ENCODE assay signal across 11 cellular contexts in genomic region chr11:14381968-14382367, GRCh38. TPM values are rescaled to one million over a fixed set of nuclear protein-coding genes. Genes with fewer than 3 reads are reported as not detected.
DNase-seq lines count a peak whose midpoint lies in the region; ATAC-seq and TF ChIP-seq lines count a peak whose summit lies in the region.
"Had no signal": no experiment of that assay in that cellular context is flagged by ENCODE, and none has a peak within 500 bp of the region (broad histone marks: within the 10 kb centered on the region; RNA-seq: fewer than 3 reads in every experiment).

No MANE protein-coding gene starts in this region.

- peak overlapping the region in 1 of 2 donors; percentile 60 for H3K27ac Mint-ChIP-seq in natural killer cell treated with Interleukin-12 subunit alpha and Interleukin-12 subunit beta and Interleukin-15 and Interleukin-18, amount 100 ng/mL, for 72 hours
- no peak overlapping the region for H3K27ac Mint-ChIP-seq in natural killer cell
- H3K27ac Mint-ChIP-seq in activated T-helper 1 cell treated with anti-CD3 and anti-CD28 coated beads, Interleukin-12 subunit alpha, Interleukin-12 subunit beta, Interleukin-2, Interleukin-4 antibody, amounts not matched to agents 30 ng/mL and 10 ng/mL and 1 ng/mL, durations not matched to agents 14 hours and 24 hours and 36 hours = no peak overlapping the region
- H3K27ac Mint-ChIP-seq in naive thymus-derived CD8-positive, alpha-beta T cell = no peak overlapping the region

- H3K27me3 ChIP-seq in aorta (ENCODE audit: control insufficient read depth in 1 of 2, insufficient read depth in 2 of 2, low read length in 1 of 2) = no peaks in the 10 kb centered on the region

- H3K27ac ChIP-seq in aorta (ENCODE audit: low read depth in 1 of 2, low read length in 2 of 2) = no peak overlapping the region

- POLR2A ChIA-PET in naive thymus-derived CD8-positive, alpha-beta T cell (lab: Charles Lee) = no interaction called here

- H3K36me3 Mint-ChIP-seq in natural killer cell treated with Interleukin-12 subunit alpha and Interleukin-12 subunit beta and Interleukin-15 and Interleukin-18, amount 100 ng/mL, for 72 hours = no peaks in the 10 kb centered on the region
- no peaks in the 10 kb centered on the region for H3K36me3 Mint-ChIP-seq in natural killer cell
- H3K36me3 Mint-ChIP-seq in activated T-helper 1 cell treated with anti-CD3 and anti-CD28 coated beads, Interleukin-12 subunit alpha, Interleukin-12 subunit beta, Interleukin-2, Interleukin-4 antibody, amounts not matched to agents 30 ng/mL and 10 ng/mL and 1 ng/mL, durations not matched to agents 14 hours and 24 hours and 36 hours (ENCODE audit: low read depth) = peaks cover 2% of the 10 kb centered on the region
- no peaks in the 10 kb centered on the region for H3K36me3 Mint-ChIP-seq in naive thymus-derived CD8-positive, alpha-beta T cell

- H3K4me1 ChIP-seq in aorta (ENCODE audit: control insufficient read depth in 1 of 2, insufficient read depth in 2 of 2, low read length in 2 of 2) = peaks cover 5 to 8% of the 10 kb centered on the region in 2 donors

- no peak for ATAC-seq in natural killer cell treated with Interleukin-12 subunit alpha and Interleukin-12 subunit beta and Interleukin-15 and Interleukin-18, amount 100 ng/mL, for 72 hours
- ATAC-seq in natural killer cell (no peak), aorta (ENCODE audit: low FRiP score) (no peak), GM19324 (IDR thresholded peaks at IDR 0.05; ENCODE audit: low FRiP score, unreplicated experiment) (no peak)
- no peak for ATAC-seq in naive thymus-derived CD8-positive, alpha-beta T cell

- H3K4me3 Mint-ChIP-seq in natural killer cell treated with Interleukin-12 subunit alpha and Interleukin-12 subunit beta and Interleukin-15 and Interleukin-18, amount 100 ng/mL, for 72 hours = peak overlapping the region; percentile 81
- no peak overlapping the region for H3K4me3 Mint-ChIP-seq in natural killer cell
- H3K4me3 Mint-ChIP-seq in activated T-helper 1 cell treated with anti-CD3 and anti-CD28 coated beads, Interleukin-12 subunit alpha, Interleukin-12 subunit beta, Interleukin-2, Interleukin-4 antibody, amounts not matched to agents 30 ng/mL and 10 ng/mL and 1 ng/mL, durations not matched to agents 14 hours and 24 hours and 36 hours = peak overlapping the region; percentile 29
- peak overlapping the region in 8 of 10 donors; percentile 12 to 83 (median 70) for H3K4me3 Mint-ChIP-seq in naive thymus-derived CD8-positive, alpha-beta T cell

- H3K9me3 Mint-ChIP-seq in natural killer cell treated with Interleukin-12 subunit alpha and Interleukin-12 subunit beta and Interleukin-15 and Interleukin-18, amount 100 ng/mL, for 72 hours = no peaks in the 10 kb centered on the region
- H3K9me3 Mint-ChIP-seq in natural killer cell = no peaks in the 10 kb centered on the region
- no peaks in the 10 kb centered on the region for H3K9me3 Mint-ChIP-seq in activated T-helper 1 cell treated with anti-CD3 and anti-CD28 coated beads, Interleukin-12 subunit alpha, Interleukin-12 subunit beta, Interleukin-2, Interleukin-4 antibody, amounts not matched to agents 30 ng/mL and 10 ng/mL and 1 ng/mL, durations not matched to agents 14 hours and 24 hours and 36 hours
- H3K9me3 Mint-ChIP-seq in naive thymus-derived CD8-positive, alpha-beta T cell = no peaks in the 10 kb centered on the region

- peaks cover 0 to 2% of the 10 kb centered on the region in 2 donors for H3K27me3 Mint-ChIP-seq in natural killer cell treated with Interleukin-12 subunit alpha and Interleukin-12 subunit beta and Interleukin-15 and Interleukin-18, amount 100 ng/mL, for 72 hours
- peaks cover 6 to 12% of the 10 kb centered on the region in 2 donors for H3K27me3 Mint-ChIP-seq in natural killer cell (ENCODE audit: low read depth in 2 of 2)
- peaks cover 28% of the 10 kb centered on the region for H3K27me3 Mint-ChIP-seq in activated T-helper 1 cell treated with anti-CD3 and anti-CD28 coated beads, Interleukin-12 subunit alpha, Interleukin-12 subunit beta, Interleukin-2, Interleukin-4 antibody, amounts not matched to agents 30 ng/mL and 10 ng/mL and 1 ng/mL, durations not matched to agents 14 hours and 24 hours and 36 hours (ENCODE audit: insufficient read depth)
- H3K27me3 Mint-ChIP-seq in naive thymus-derived CD8-positive, alpha-beta T cell = peaks cover 10 to 26% (median 12%) of the 10 kb centered on the region in 5 donors

- H3K9me3 ChIP-seq in aorta (ENCODE audit: control insufficient read depth, low read length) = no peaks in the 10 kb centered on the region

- DNase-seq in natural killer cell treated with Interleukin-12 subunit alpha and Interleukin-12 subunit beta and Interleukin-15 and Interleukin-18, amount 100 ng/mL, for 72 hours (ENCODE audit: low spot score) = no peak
- DNase-seq in natural killer cell = no peak
- no peak for DNase-seq in activated T-helper 1 cell treated with anti-CD3 and anti-CD28 coated beads, Interleukin-12 subunit alpha, Interleukin-12 subunit beta, Interleukin-2, Interleukin-4 antibody, amounts not matched to agents 30 ng/mL and 10 ng/mL and 1 ng/mL, durations not matched to agents 14 hours and 24 hours and 36 hours (ENCODE audit: low spot score)
- no peak for DNase-seq in naive thymus-derived CD8-positive, alpha-beta T cell
- DNase-seq in HuH-7 (ENCODE audit: low spot score) = no peak
- DNase-seq in inferior parietal cortex (ENCODE audit: extremely low spot score) = no peak
- no peak for DNase-seq in aorta
- DNase-seq: activated CD4-positive, alpha-beta T cell treated with anti-CD3 and anti-CD28 coated beads for 48 hours; NCI-H1105; NCI-H2171 had no signal

- WGBS in aorta, 2 donors = 86% methylated on average over 4 of the region's 4 CpGs

- intact Hi-C loops in natural killer cell (cut with micrococcal nuclease) (no loop called here), aorta (cut with DNase I) (loop anchor here in 1 of 2 donors (5.0 kb wide), 1 partner anchor 40 kb away; no protein-coding TSS in a partner anchor)
- intact Hi-C loops in activated T-helper 1 cell treated with anti-CD3 and anti-CD28 coated beads, Interleukin-12 subunit alpha, Interleukin-12 subunit beta, Interleukin-2, Interleukin-4 antibody, amounts not matched to agents 30 ng/mL and 10 ng/mL and 1 ng/mL, durations not matched to agents 14 hours and 24 hours and 36 hours (cut with micrococcal nuclease) = loop anchor here (5.0 kb wide), 1 partner anchor 75 kb away; no protein-coding TSS in a partner anchor

- H3K4me3 ChIP-seq in aorta (ENCODE audit: low read length in 2 of 2) = peak overlapping the region in 1 of 2 donors; percentile 45

- no peaks in the 10 kb centered on the region for H3K36me3 ChIP-seq in aorta (ENCODE audit: control insufficient read depth in 1 of 2, insufficient read depth in 2 of 2, low read length in 1 of 2)

- TF ChIP-seq CTCF in natural killer cell (IDR thresholded peaks at IDR 0.05) = no peak

- peaks cover 17 to 22% of the 10 kb centered on the region in 2 donors for H3K4me1 Mint-ChIP-seq in natural killer cell treated with Interleukin-12 subunit alpha and Interleukin-12 subunit beta and Interleukin-15 and Interleukin-18, amount 100 ng/mL, for 72 hours (ENCODE audit: low read depth in 2 of 2)
- H3K4me1 Mint-ChIP-seq in natural killer cell = peaks cover 7 to 22% of the 10 kb centered on the region in 2 donors
- H3K4me1 Mint-ChIP-seq in activated T-helper 1 cell treated with anti-CD3 and anti-CD28 coated beads, Interleukin-12 subunit alpha, Interleukin-12 subunit beta, Interleukin-2, Interleukin-4 antibody, amounts not matched to agents 30 ng/mL and 10 ng/mL and 1 ng/mL, durations not matched to agents 14 hours and 24 hours and 36 hours (ENCODE audit: low read depth) = peaks cover 14% of the 10 kb centered on the region
- peaks cover 0 to 9% (median 2%) of the 10 kb centered on the region in 4 donors for H3K4me1 Mint-ChIP-seq in naive thymus-derived CD8-positive, alpha-beta T cell

RNA-seq across cellular contexts. Expression of gene RRAS2, which starts 23.0 kb away (rescaled TPM):
- 100 to 1,000 TPM in 1 of 2 donors, 10 to 100 TPM in 1; 97.3 to 141 TPM for total RNA-seq in natural killer cell treated with Interleukin-12 subunit alpha and Interleukin-12 subunit beta and Interleukin-15 and Interleukin-18, amount 100 ng/mL, for 72 hours
- total RNA-seq in natural killer cell = 10 to 100 TPM; 62.1 to 86.7 (median 69.6) TPM
- 82.4 and 84.1 TPM in 2 replicates for total RNA-seq in activated T-helper 1 cell treated with anti-CD3 and anti-CD28 coated beads, Interleukin-12 subunit alpha, Interleukin-12 subunit beta, Interleukin-2, Interleukin-4 antibody, amounts not matched to agents 30 ng/mL and 10 ng/mL and 1 ng/mL, durations not matched to agents 14 hours and 24 hours and 36 hours
- 10 to 100 TPM; 16.0 to 16.2 TPM for total RNA-seq in naive thymus-derived CD8-positive, alpha-beta T cell
- 10 to 100 TPM in 2 of 3 donors, 1 to 10 TPM in 1; 6.1 to 19.0 (median 10.0) TPM for polyA plus RNA-seq in naive thymus-derived CD8-positive, alpha-beta T cell
- 10 to 100 TPM; 24.5 to 46.7 TPM for total RNA-seq in aorta
- polyA plus RNA-seq in aorta = 10 to 100 TPM; 18.0 to 31.3 TPM
